In genomic region chr17:79671387-79671752, GRCh38 we compare ENCODE assay signal across 1 cellular context.
TF ChIP-seq lines count a peak whose summit lies in the region.

No MANE protein-coding gene starts in this region.

TF ChIP-seq in A549, 52 proteins besides CTCF, POLR2A, EP300 and RAD21 (continued from another document):
- TF ChIP-seq MAFK (IDR thresholded peaks at IDR 0.05; ENCODE audit: partially characterized antibody) (no peak), SMC3 (IDR thresholded peaks at IDR 0.05) (no peak), HOXB13 (CRISPR knock-in tag; IDR thresholded peaks at IDR 0.05; ENCODE audit: low read depth) (no peak), HEYL (CRISPR knock-in tag; IDR thresholded peaks at IDR 0.05) (no peak), RCOR1 (IDR thresholded peaks at IDR 0.05; ENCODE audit: low read depth, low read length) (no peak), HOXB5 (CRISPR knock-in tag; IDR thresholded peaks at IDR 0.05) (no peak)
